ENCODE assay signal across 29 cellular contexts in genomic region chr7:2394566-2395082, GRCh38.
"Had no signal": no experiment of that assay in that cellular context is flagged by ENCODE, and none has a peak within 500 bp of the region (broad histone marks: within the 10 kb centered on the region; RNA-seq: fewer than 3 reads in every experiment).

No MANE protein-coding gene starts in this region.

- FAIRE-seq: colon had no signal

- H3K9me3 ChIP-seq: adrenal gland, body of pancreas, esophagus muscularis mucosa, gastroesophageal sphincter had no signal

- H3K36me3 ChIP-seq: adrenal gland, gastroesophageal sphincter had no signal

- H3K27me3 ChIP-seq: adrenal gland, body of pancreas, esophagus muscularis mucosa, gastroesophageal sphincter had no signal

- ATAC-seq: activated CD4-positive, alpha-beta T cell treated with anti-CD3 and anti-CD28 coated beads for 36 hours; activated CD8-positive, alpha-beta memory T cell treated with anti-CD3 and anti-CD28 coated beads, Interleukin-2, amount 10 ng/mL, durations not matched to agents 7 days and 5 days; activated CD8-positive, alpha-beta T cell treated with anti-CD3 and anti-CD28 coated beads, Interleukin-2, amount 10 ng/mL, durations not matched to agents 7 days and 5 days; activated naive CD8-positive, alpha-beta T cell treated with anti-CD3 and anti-CD28 coated beads, Interleukin-2, amount 50 U/mL, for 24 hours; body of pancreas; effector memory CD8-positive, alpha-beta T cell; gastroesophageal sphincter had no signal

- H3K27ac ChIP-seq: adrenal gland, body of pancreas, esophagus muscularis mucosa, gastroesophageal sphincter had no signal

- DNase-seq: activated CD4-positive, alpha-beta memory T cell treated with anti-CD3 and anti-CD28 coated beads for 36 hours; activated CD4-positive, alpha-beta T cell treated with anti-CD3 and anti-CD28 coated beads for 36 hours; activated CD4-positive, alpha-beta T cell treated with anti-CD3 and anti-CD28 coated beads, Interleukin-2, amount 10 ng/mL, durations not matched to agents 24 days and 14 days; activated CD4-positive, CD25-positive, alpha-beta regulatory T cell; activated CD4-positive, CD25-positive, alpha-beta regulatory T cell treated with anti-CD3 and anti-CD28 coated beads, Interleukin-2, amount 50 U/mL, for 72 hours; activated CD8-positive, alpha-beta memory T cell treated with anti-CD3 and anti-CD28 coated beads, Interleukin-2, amount 10 ng/mL, durations not matched to agents 7 days and 5 days; activated CD8-positive, alpha-beta memory T cell treated with anti-CD3 and anti-CD28 coated beads, Interleukin-2, amount 50 U/mL, for 4 hours; activated CD8-positive, alpha-beta T cell treated with anti-CD3 and anti-CD28 coated beads, Interleukin-2, amount 10 ng/mL, durations not matched to agents 7 days and 5 days; activated effector memory CD4-positive, alpha-beta T cell treated with anti-CD3 and anti-CD28 coated beads, Interleukin-2, amount 50 U/mL, for 16 hours; activated naive CD4-positive, alpha-beta T cell treated with anti-CD3 and anti-CD28 coated beads for 36 hours; activated naive CD8-positive, alpha-beta T cell treated with anti-CD3 and anti-CD28 coated beads for 36 hours; activated naive CD8-positive, alpha-beta T cell treated with anti-CD3 and anti-CD28 coated beads, Interleukin-2, amount 50 U/mL, for 24 hours; activated T-cell treated with anti-CD3 and anti-CD28 coated beads, Interleukin-2, amount 50 U/mL, for 1 hour; activated T-cell treated with anti-CD3 and anti-CD28 coated beads, Interleukin-2, amount 50 U/mL, for 48 hours; adrenal gland; amygdala; aorta; body of pancreas; caudate nucleus; cortex of kidney; dermis blood vessel endothelial cell; effector CD4-positive, alpha-beta T cell; effector memory CD8-positive, alpha-beta T cell; erythroblast; foreskin melanocyte; T-helper 2 cell had no signal

- H3K4me3 ChIP-seq: adrenal gland, body of pancreas, esophagus muscularis mucosa, gastroesophageal sphincter had no signal
